In the genomic region with DNA sequence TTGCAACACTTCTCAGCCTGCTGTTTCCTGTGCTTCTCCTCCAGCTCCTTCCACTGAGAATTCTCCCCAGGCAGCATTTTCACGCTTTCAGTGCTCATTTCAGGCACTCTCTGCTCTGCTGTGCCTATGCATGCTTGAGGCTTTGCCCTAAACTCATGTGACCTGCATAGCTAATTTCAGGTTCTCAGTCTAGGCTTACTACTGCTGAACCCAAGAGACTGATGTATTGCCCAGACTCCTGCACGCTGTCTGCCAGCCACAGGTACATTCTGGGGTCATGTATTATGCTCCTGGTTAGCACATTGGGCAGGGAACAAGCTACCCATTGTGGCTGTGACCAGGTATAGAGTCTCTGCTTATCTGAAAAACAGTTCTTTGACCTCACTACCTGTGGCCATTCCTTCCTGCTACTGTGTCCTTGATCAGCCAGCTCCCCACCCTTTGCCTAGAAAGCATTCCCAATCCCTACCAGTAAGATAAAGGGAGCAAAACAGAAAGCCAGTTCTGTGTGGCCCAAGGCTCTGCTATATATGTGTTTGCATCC, we compare ENCODE assay signal across 14 cellular contexts. TPM values are rescaled to one million over a fixed set of nuclear protein-coding genes. Genes with fewer than 3 reads are reported as not detected.
A peak's percentile ranks its signal among the peaks of the same experiment; 100 is the strongest.
DNase-seq lines count a peak whose midpoint lies in the region; ATAC-seq, FAIRE-seq and TF ChIP-seq lines count a peak whose summit lies in the region.
"Had no signal": no experiment of that assay in that cellular context is flagged by ENCODE, and none has a peak within 500 bp of the region (broad histone marks: within the 10 kb centered on the region; RNA-seq: fewer than 3 reads in every experiment).

No MANE protein-coding gene starts in this region.

- no peaks in the 10 kb centered on the region for H3K36me3 ChIP-seq in bronchial epithelial cell (ENCODE audit: control insufficient read depth, insufficient read depth, low read length)

- no peak overlapping the region for H3K4me3 ChIP-seq in bronchial epithelial cell (ENCODE audit: low read depth, low read length)
- no peak overlapping the region for H3K4me3 ChIP-seq in retinal pigment epithelial cell (ENCODE audit: low read length)
- H3K4me3 ChIP-seq: coronary artery, psoas muscle had no signal

- no peak for ATAC-seq in GM21737 (IDR thresholded peaks at IDR 0.05; ENCODE audit: unreplicated experiment)
- ATAC-seq: naive thymus-derived CD4-positive, alpha-beta T cell; psoas muscle had no signal

- DNase-seq in Kasumi-1 (lab: John Stamatoyannopoulos, UW) (peak; percentile 38 to 43), bronchial epithelial cell (ENCODE audit: low read depth) (no peak), islet precursor cell (peak; percentile 73), retinal pigment epithelial cell (ENCODE audit: low read depth) (peak; percentile 8), DMS 273 (lab: John Stamatoyannopoulos, UW; ENCODE audit: unreplicated experiment) (no peak), NCI-H82 (lab: John Stamatoyannopoulos, UW) (no peak), HCEC 1CT (no peak)
- DNase-seq: glutamatergic neuron; naive thymus-derived CD4-positive, alpha-beta T cell; psoas muscle; stimulated activated CD4-positive, alpha-beta T cell treated with anti-CD3 and anti-CD28 coated beads, Interleukin-15, amount 100 ng/mL, for 24 hours had no signal

- H3K27me3 ChIP-seq in bronchial epithelial cell (ENCODE audit: control insufficient read depth, insufficient read depth, low read length): no peaks in the 10 kb centered on the region

- FAIRE-seq in bronchial epithelial cell (lab: Jason Lieb, UNC): peak; percentile 92
- FAIRE-seq: keratinocyte had no signal

- TF ChIP-seq CTCF in bronchial epithelial cell (IDR thresholded peaks at IDR 0.05; ENCODE audit: insufficient read depth, low read length, severe bottlenecking): no peak
- TF ChIP-seq CTCF in retinal pigment epithelial cell (conservative IDR thresholded peaks at IDR 0.05; ENCODE audit: low read depth, low read length): no peak

RNA-seq across cellular contexts. Expression of gene PIP5K1B, which starts 34.7 kb away (rescaled TPM):
- 2.9 and 5.9 TPM in 2 replicates for total RNA-seq in bronchial epithelial cell

Comparison
In these comparisons a context has a peak if more than half of its experiments do, and no peak if none do; other contexts are left out.
1. DNase-seq: peak in Kasumi-1 (2 of 2), islet precursor cell (single experiment) and retinal pigment epithelial cell (single experiment); none in bronchial epithelial cell (single experiment), DMS 273 (single experiment), NCI-H82 (single experiment) and HCEC 1CT (single experiment).